8 cellular contexts compared by ENCODE assay signal in genomic region chr2:27771202-27771547, GRCh38. TPM values are rescaled to one million over a fixed set of nuclear protein-coding genes. Genes with fewer than 3 reads are reported as not detected.
DNase-seq lines count a peak whose midpoint lies in the region; ATAC-seq and TF ChIP-seq lines count a peak whose summit lies in the region.

No MANE protein-coding gene starts in this region.

- peak overlapping the region; percentile 82 for H3K4me2 ChIP-seq in neural cell (ENCODE audit: low read length)

- no peaks in the 10 kb centered on the region for H3K9me3 Mint-ChIP-seq in activated CD8-positive, alpha-beta memory T cell treated with anti-CD3 and anti-CD28 coated beads, Interleukin-2, amount 10 ng/mL, durations not matched to agents 7 days and 5 days (ENCODE audit: low read depth)

- H3K36me3 ChIP-seq in HUES64 (ENCODE audit: insufficient read depth, low read length), result peaks cover 18% of the 10 kb centered on the region
- peaks cover 5% of the 10 kb centered on the region for H3K36me3 ChIP-seq in neural cell (ENCODE audit: insufficient read depth, low read length)

- H3K9me3 ChIP-seq in HUES64 (ENCODE audit: insufficient read depth, low read depth, low read length), result no peaks in the 10 kb centered on the region
- no peaks in the 10 kb centered on the region for H3K9me3 ChIP-seq in neural cell (ENCODE audit: low read length)

- H3K4me1 Mint-ChIP-seq in activated CD8-positive, alpha-beta memory T cell treated with anti-CD3 and anti-CD28 coated beads, Interleukin-2, amount 10 ng/mL, durations not matched to agents 7 days and 5 days, result peaks cover 36% of the 10 kb centered on the region

- peak overlapping the region; percentile 99 for H3K27ac Mint-ChIP-seq in activated CD8-positive, alpha-beta memory T cell treated with anti-CD3 and anti-CD28 coated beads, Interleukin-2, amount 10 ng/mL, durations not matched to agents 7 days and 5 days

- peak overlapping the region; percentile 100 for H3K4me3 Mint-ChIP-seq in activated CD8-positive, alpha-beta memory T cell treated with anti-CD3 and anti-CD28 coated beads, Interleukin-2, amount 10 ng/mL, durations not matched to agents 7 days and 5 days

- H3F3A ChIP-seq in neural cell (ENCODE audit: insufficient read depth, low read length, poor library complexity, severe bottlenecking), result no peaks in the 10 kb centered on the region

- 19% methylated on average over 13 of the region's 13 CpGs for WGBS in HUES64

- CTCF ChIA-PET in activated CD8-positive, alpha-beta memory T cell treated with anti-CD3 and anti-CD28 coated beads, Interleukin-2, amount 10 ng/mL, durations not matched to agents 7 days and 5 days (lab: Charles Lee), result interaction anchor here (1.0 kb wide), 1 partner anchor 115 kb away, joined by 4 read pairs; no protein-coding TSS in a partner anchor

- no peak for DNase-seq in activated CD8-positive, alpha-beta memory T cell treated with anti-CD3 and anti-CD28 coated beads, Interleukin-2, amount 10 ng/mL, durations not matched to agents 7 days and 5 days
- DNase-seq in activated CD8-positive, alpha-beta memory T cell treated with anti-CD3 and anti-CD28 coated beads, Interleukin-2, amount 50 U/mL, for 48 hours, result no peak
- DNase-seq in coronary artery (ENCODE audit: low spot score) (no peak), NCI-H146 (lab: John Stamatoyannopoulos, UW) (no peak), ACHN (no peak)

- H3K9me2 ChIP-seq in neural cell (ENCODE audit: insufficient read depth, low read length), result no peaks in the 10 kb centered on the region

- H4K20me1 ChIP-seq in neural cell (ENCODE audit: insufficient read depth), result no peaks in the 10 kb centered on the region

- ATAC-seq in activated CD8-positive, alpha-beta memory T cell treated with anti-CD3 and anti-CD28 coated beads, Interleukin-2, amount 10 ng/mL, durations not matched to agents 7 days and 5 days, result peak; percentile 6
- no peak for ATAC-seq in HG03097 (IDR thresholded peaks at IDR 0.05; ENCODE audit: low FRiP score, unreplicated experiment)

- H3K27me3 ChIP-seq in HUES64 (ENCODE audit: insufficient read depth, low read length) (no peaks in the 10 kb centered on the region), neural cell (ENCODE audit: insufficient read depth, low read depth, low read length) (no peaks in the 10 kb centered on the region)

- in situ Hi-C loops in ACHN (cut with HindIII; ENCODE audit: low pct_ligation_motif_present, low pct_unique_long_range_greater_than_20kb, low sequenced_read_pairs), result no loop called here

- peaks cover 23% of the 10 kb centered on the region for H3K36me3 Mint-ChIP-seq in activated CD8-positive, alpha-beta memory T cell treated with anti-CD3 and anti-CD28 coated beads, Interleukin-2, amount 10 ng/mL, durations not matched to agents 7 days and 5 days

- H3K79me2 ChIP-seq in neural cell (replicated peaks; ENCODE audit: insufficient read depth, low read length), result peaks cover 31% of the 10 kb centered on the region

- TF ChIP-seq CTCF in coronary artery (IDR thresholded peaks at IDR 0.05), result no peak
- no peak for TF ChIP-seq CTCF in neural cell (IDR thresholded peaks at IDR 0.05; ENCODE audit: poor library complexity, severe bottlenecking)

- no peak for TF ChIP-seq RAD21 in neural cell (conservative IDR thresholded peaks at IDR 0.05)

- H3K9ac ChIP-seq in HUES64 (ENCODE audit: low read depth, low read length) (peak overlapping the region; percentile 87), neural cell (ENCODE audit: low read length) (peak overlapping the region; percentile 83)

- TF ChIP-seq EP300 in neural cell (conservative IDR thresholded peaks at IDR 0.05; ENCODE audit: poor library complexity, severe bottlenecking), result no peak

- peak overlapping the region; percentile 89 for H3K27ac ChIP-seq in HUES64 (ENCODE audit: low read depth, low read length)
- H3K27ac ChIP-seq in coronary artery, result peak overlapping the region; percentile 91 to 92
- peak overlapping the region; percentile 86 for H3K27ac ChIP-seq in neural cell (ENCODE audit: low read length)

- peak overlapping the region; percentile 96 for H2AFZ ChIP-seq in neural cell (ENCODE audit: low read depth, low read length)

- peak overlapping the region; percentile 83 for H3K4me3 ChIP-seq in HUES64 (ENCODE audit: low read length)
- H3K4me3 ChIP-seq in coronary artery, result peak overlapping the region; percentile 81
- peak overlapping the region; percentile 78 for H3K4me3 ChIP-seq in neural cell (ENCODE audit: low read length)

- peaks cover 9% of the 10 kb centered on the region; the same call in 1 of the 2 replicates for H3K4me1 ChIP-seq in HUES64 (ENCODE audit: insufficient read depth, low read length)

- H3K27me3 Mint-ChIP-seq in activated CD8-positive, alpha-beta memory T cell treated with anti-CD3 and anti-CD28 coated beads, Interleukin-2, amount 10 ng/mL, durations not matched to agents 7 days and 5 days, result peaks cover 2% of the 10 kb centered on the region

TF ChIP-seq in neural cell, 6 proteins besides CTCF, POLR2A, EP300 and RAD21:
- TF ChIP-seq EZH2 (IDR thresholded peaks at IDR 0.05; ENCODE audit: borderline replicate concordance, insufficient read depth, low read length, poor library complexity, severe bottlenecking) (no peak), POLR2AphosphoS5 (IDR thresholded peaks at IDR 0.05) (no peak), TAF1 (IDR thresholded peaks at IDR 0.05; ENCODE audit: low read depth) (no peak), SMC3 (conservative IDR thresholded peaks at IDR 0.05; ENCODE audit: poor library complexity) (no peak), REST (IDR thresholded peaks at IDR 0.05; ENCODE audit: borderline replicate concordance) (no peak), MXI1 (conservative IDR thresholded peaks at IDR 0.05; ENCODE audit: poor library complexity, severe bottlenecking) (no peak)

RNA-seq across cellular contexts. Expression of gene MRPL33, which starts 0.3 kb away (rescaled TPM):
- total RNA-seq in activated CD8-positive, alpha-beta memory T cell treated with anti-CD3 and anti-CD28 coated beads, Interleukin-2, amount 10 ng/mL, durations not matched to agents 7 days and 5 days, result 10 to 100 TPM; 49.0 to 62.0 TPM
- 82.4 TPM for polyA plus RNA-seq in HUES64 (2013, experiment 1 of 2)
- polyA plus RNA-seq in HUES64 (2013, experiment 2 of 2), result 101 TPM
- polyA plus RNA-seq in neural cell, result 308 and 406 TPM in 2 replicates
- 64.5 and 82.5 TPM in 2 replicates for polyA minus RNA-seq in neural cell
